Comparison of ENCODE assay signal across 18 cellular contexts in genomic region chr5:54022156-54022685, GRCh38.
DNase-seq lines count a peak whose midpoint lies in the region; ATAC-seq, FAIRE-seq and TF ChIP-seq lines count a peak whose summit lies in the region.
"Had no signal": no experiment of that assay in that cellular context is flagged by ENCODE, and none has a peak within 500 bp of the region (broad histone marks: within the 10 kb centered on the region; RNA-seq: fewer than 3 reads in every experiment).

No MANE protein-coding gene starts in this region.

- H3K4me1 Mint-ChIP-seq in activated CD4-positive, alpha-beta T cell treated with anti-CD3 and anti-CD28 coated beads, Interleukin-2, amount 10 ng/mL, durations not matched to agents 24 days and 14 days, result peaks cover 25% of the 10 kb centered on the region
- H3K4me1 Mint-ChIP-seq in activated naive CD8-positive, alpha-beta T cell treated with anti-CD3 and anti-CD28 coated beads, Interleukin-2, amount 50 U/mL, for 24 hours, result peaks cover 21% of the 10 kb centered on the region
- H3K4me1 Mint-ChIP-seq in neural progenitor cell, result peaks cover 50% of the 10 kb centered on the region

- no peak for TF ChIP-seq POLR2A in NB4 (IDR thresholded peaks at IDR 0.05; ENCODE audit: extremely low read depth, insufficient read length)

- peaks cover 2% of the 10 kb centered on the region for H3K36me3 Mint-ChIP-seq in activated CD4-positive, alpha-beta T cell treated with anti-CD3 and anti-CD28 coated beads, Interleukin-2, amount 10 ng/mL, durations not matched to agents 24 days and 14 days (ENCODE audit: low read depth)
- H3K36me3 Mint-ChIP-seq in activated naive CD8-positive, alpha-beta T cell treated with anti-CD3 and anti-CD28 coated beads, Interleukin-2, amount 50 U/mL, for 24 hours (ENCODE audit: low read depth), result peaks cover 6% of the 10 kb centered on the region
- peaks cover 3% of the 10 kb centered on the region for H3K36me3 Mint-ChIP-seq in neural progenitor cell

- H3K9ac ChIP-seq in neural progenitor cell (no peak overlapping the region), kidney (ENCODE audit: low read length in 2 of 2) (no peak overlapping the region)
- H3K9ac ChIP-seq: parathyroid adenoma had no signal

- H3K27me3 Mint-ChIP-seq in activated CD4-positive, alpha-beta T cell treated with anti-CD3 and anti-CD28 coated beads, Interleukin-2, amount 10 ng/mL, durations not matched to agents 24 days and 14 days, result no peaks in the 10 kb centered on the region
- no peaks in the 10 kb centered on the region for H3K27me3 Mint-ChIP-seq in activated naive CD8-positive, alpha-beta T cell treated with anti-CD3 and anti-CD28 coated beads, Interleukin-2, amount 50 U/mL, for 24 hours
- H3K27me3 Mint-ChIP-seq in neural progenitor cell (ENCODE audit: insufficient read depth, low read depth), result no peaks in the 10 kb centered on the region

- H3K4me3 Mint-ChIP-seq in activated CD4-positive, alpha-beta T cell treated with anti-CD3 and anti-CD28 coated beads, Interleukin-2, amount 10 ng/mL, durations not matched to agents 24 days and 14 days, result peak overlapping the region; percentile 79
- peak overlapping the region; percentile 55 for H3K4me3 Mint-ChIP-seq in activated naive CD8-positive, alpha-beta T cell treated with anti-CD3 and anti-CD28 coated beads, Interleukin-2, amount 50 U/mL, for 24 hours
- H3K4me3 Mint-ChIP-seq in neural progenitor cell, result no peak overlapping the region

- H3K4me2 ChIP-seq in neural progenitor cell, result peak overlapping the region; percentile 14

- no peaks in the 10 kb centered on the region for H3K79me2 ChIP-seq in neural progenitor cell (ENCODE audit: low read depth)
- H3K79me2 ChIP-seq: parathyroid adenoma had no signal

- ATAC-seq in activated naive CD8-positive, alpha-beta T cell treated with anti-CD3 and anti-CD28 coated beads, Interleukin-2, amount 50 U/mL, for 24 hours, result no peak
- ATAC-seq in GM21423 (IDR thresholded peaks at IDR 0.05; ENCODE audit: unreplicated experiment), result no peak
- ATAC-seq: lower lobe of right lung had no signal

- peak; percentile 57 for DNase-seq in activated CD4-positive, alpha-beta T cell treated with anti-CD3 and anti-CD28 coated beads, Interleukin-2, amount 10 ng/mL, durations not matched to agents 24 days and 14 days
- no peak for DNase-seq in activated CD4-positive, alpha-beta T cell treated with anti-CD3 and anti-CD28 coated beads, Interleukin-2, amount 50 U/mL, for 1 hour
- DNase-seq in NB4 (ENCODE audit: low read depth), result peak; percentile 7
- DNase-seq in activated naive CD8-positive, alpha-beta T cell treated with anti-CD3 and anti-CD28 coated beads, Interleukin-2, amount 50 U/mL, for 24 hours, result no peak
- no peak for DNase-seq in neural progenitor cell (ENCODE audit: low spot score)
- DNase-seq in kidney, result no peak
- no peak for DNase-seq in mucosa of gallbladder (ENCODE audit: low spot score)
- DNase-seq: activated CD4-positive, CD25-positive, alpha-beta regulatory T cell; activated effector memory CD4-positive, alpha-beta T cell treated with anti-CD3 and anti-CD28 coated beads, Interleukin-2, amount 50 U/mL, for 16 hours; DMS53; GOT3; hippocampal formation; lower lobe of right lung; NCI-H1694 had no signal

- peaks cover 55% of the 10 kb centered on the region for H3K4me1 ChIP-seq in neural progenitor cell
- H3K4me1 ChIP-seq in kidney (ENCODE audit: control insufficient read depth in 1 of 2, insufficient read depth in 1 of 2, low read depth in 1 of 2, low read length in 2 of 2), result no peaks in the 10 kb centered on the region
- H3K4me1 ChIP-seq: lower lobe of right lung, parathyroid adenoma had no signal

- H3K36me3 ChIP-seq in neural progenitor cell, result no peaks in the 10 kb centered on the region
- no peaks in the 10 kb centered on the region for H3K36me3 ChIP-seq in kidney (ENCODE audit: control insufficient read depth in 1 of 2, insufficient read depth in 2 of 2, low read length in 2 of 2)
- H3K36me3 ChIP-seq: lower lobe of right lung, SJSA1 had no signal

- intact Hi-C loops in activated CD4-positive, alpha-beta T cell treated with anti-CD3 and anti-CD28 coated beads, Interleukin-2, amount 10 ng/mL, durations not matched to agents 24 days and 14 days (cut with micrococcal nuclease), result loop anchor here (10.0 kb wide), 1 partner anchor 537 kb away; the partner anchor contains the start of gene FST
- intact Hi-C loops in kidney (cut with DNase I), result no loop called here

- H4K20me1 ChIP-seq in neural progenitor cell (ENCODE audit: low read depth), result no peaks in the 10 kb centered on the region

- peaks cover 5% of the 10 kb centered on the region for H3K9me3 Mint-ChIP-seq in activated CD4-positive, alpha-beta T cell treated with anti-CD3 and anti-CD28 coated beads, Interleukin-2, amount 10 ng/mL, durations not matched to agents 24 days and 14 days
- no peaks in the 10 kb centered on the region for H3K9me3 Mint-ChIP-seq in activated naive CD8-positive, alpha-beta T cell treated with anti-CD3 and anti-CD28 coated beads, Interleukin-2, amount 50 U/mL, for 24 hours
- peaks cover 2% of the 10 kb centered on the region for H3K9me3 Mint-ChIP-seq in neural progenitor cell

- no peak overlapping the region for H2AFZ ChIP-seq in neural progenitor cell (replicated peaks)
- H2AFZ ChIP-seq: parathyroid adenoma had no signal

- H3F3A ChIP-seq in neural progenitor cell (ENCODE audit: low read depth), result peaks cover 50% of the 10 kb centered on the region

- peak overlapping the region; percentile 79 for H3K27ac Mint-ChIP-seq in activated CD4-positive, alpha-beta T cell treated with anti-CD3 and anti-CD28 coated beads, Interleukin-2, amount 10 ng/mL, durations not matched to agents 24 days and 14 days
- peak overlapping the region; percentile 68 for H3K27ac Mint-ChIP-seq in activated naive CD8-positive, alpha-beta T cell treated with anti-CD3 and anti-CD28 coated beads, Interleukin-2, amount 50 U/mL, for 24 hours
- H3K27ac Mint-ChIP-seq in neural progenitor cell, result peak overlapping the region; percentile 18

- H3K9me3 ChIP-seq in neural progenitor cell (ENCODE audit: low read depth) (no peaks in the 10 kb centered on the region), kidney (ENCODE audit: control insufficient read depth in 1 of 2, low read length in 2 of 2) (no peaks in the 10 kb centered on the region)
- H3K9me3 ChIP-seq: lower lobe of right lung, SJSA1 had no signal

- no peaks in the 10 kb centered on the region for H3K27me3 ChIP-seq in neural progenitor cell
- H3K27me3 ChIP-seq: SJSA1 had no signal

- FAIRE-seq in kidney (lab: Jason Lieb, UNC), result no peak
- FAIRE-seq: HTR-8/SVneo had no signal

- H3K4me3 ChIP-seq in NB4 (ENCODE audit: low read depth, low read length) (no peak overlapping the region), neural progenitor cell (no peak overlapping the region), kidney (ENCODE audit: low read length in 2 of 2) (no peak overlapping the region)
- H3K4me3 ChIP-seq: lower lobe of right lung, SJSA1 had no signal

- no peak overlapping the region for H3K27ac ChIP-seq in neural progenitor cell
- H3K27ac ChIP-seq in kidney (ENCODE audit: low read depth in 2 of 2, low read length in 2 of 2), result no peak overlapping the region
- H3K27ac ChIP-seq: lower lobe of right lung, parathyroid adenoma, SJSA1 had no signal

- TF ChIP-seq CTCF in NB4 (IDR thresholded peaks at IDR 0.05; ENCODE audit: low read depth, low read length), result no peak
- no peak for TF ChIP-seq CTCF in neural progenitor cell (IDR thresholded peaks at IDR 0.05)
- no peak for TF ChIP-seq CTCF in kidney (IDR thresholded peaks at IDR 0.05; ENCODE audit: borderline replicate concordance, extremely low read depth, insufficient read depth)

Comparison
In these comparisons a context has a peak if more than half of its experiments do, and no peak if none do; other contexts are left out.
1. DNase-seq: peak in activated CD4-positive, alpha-beta T cell treated with anti-CD3 and anti-CD28 coated beads, Interleukin-2, amount 10 ng/mL, durations not matched to agents 24 days and 14 days (single experiment) and NB4 (single experiment); none in activated CD4-positive, alpha-beta T cell treated with anti-CD3 and anti-CD28 coated beads, Interleukin-2, amount 50 U/mL, for 1 hour (single experiment), activated naive CD8-positive, alpha-beta T cell treated with anti-CD3 and anti-CD28 coated beads, Interleukin-2, amount 50 U/mL, for 24 hours (single experiment), neural progenitor cell (single experiment), kidney (single experiment) and mucosa of gallbladder (single experiment).
2. H3K27ac Mint-ChIP-seq: peak in every context shown above with its lines; median percentile 79 in activated CD4-positive, alpha-beta T cell treated with anti-CD3 and anti-CD28 coated beads, Interleukin-2, amount 10 ng/mL, durations not matched to agents 24 days and 14 days; 68 in activated naive CD8-positive, alpha-beta T cell treated with anti-CD3 and anti-CD28 coated beads, Interleukin-2, amount 50 U/mL, for 24 hours; 18 in neural progenitor cell.